In the genomic region with DNA sequence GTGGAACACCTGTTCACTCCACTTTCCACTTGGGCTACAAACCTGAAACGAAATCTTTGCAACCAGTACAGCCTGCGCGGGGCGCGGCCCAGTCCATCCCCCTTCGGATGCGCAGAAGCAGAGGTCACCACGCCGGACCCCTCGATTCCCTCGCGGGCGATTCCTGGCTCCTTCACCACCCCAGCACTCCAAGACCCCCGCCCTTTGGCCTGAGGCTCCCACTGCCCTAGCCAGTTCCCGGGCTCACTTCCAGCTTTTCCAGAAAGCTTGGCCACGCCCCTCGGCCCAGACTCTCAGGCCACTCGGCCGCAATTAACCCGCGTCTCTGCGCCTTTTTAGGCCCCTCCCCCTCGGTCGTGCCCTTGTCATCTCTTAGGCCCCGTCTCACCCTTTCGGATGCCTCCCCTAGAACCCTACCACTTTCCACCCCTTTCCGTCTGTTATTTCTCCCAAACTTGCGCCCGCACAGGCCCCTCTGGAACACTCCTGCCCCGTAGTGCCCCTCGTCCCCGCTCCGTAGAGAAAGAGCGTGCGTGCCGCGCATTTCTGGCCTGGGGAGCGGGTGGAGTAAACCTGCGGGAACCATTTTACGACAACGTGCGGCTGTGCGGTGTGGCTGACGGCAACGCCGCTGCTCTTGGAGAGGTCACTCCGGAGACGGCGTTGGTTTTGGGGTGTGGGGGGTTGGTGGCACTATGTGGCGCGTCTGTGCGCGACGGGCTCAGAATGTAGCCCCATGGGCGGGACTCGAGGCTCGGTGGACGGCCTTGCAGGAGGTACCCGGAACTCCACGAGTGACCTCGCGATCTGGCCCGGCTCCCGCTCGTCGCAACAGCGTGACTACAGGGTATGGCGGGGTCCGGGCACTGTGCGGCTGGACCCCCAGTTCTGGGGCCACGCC, we compare ENCODE assay signal across 8 cellular contexts. TPM values are rescaled to one million over a fixed set of nuclear protein-coding genes. Genes with fewer than 3 reads are reported as not detected.
DNase-seq lines count a peak whose midpoint lies in the region; ATAC-seq and TF ChIP-seq lines count a peak whose summit lies in the region.

A gene (plus strand): TSS at position 631 of the 901 bp plus-strand sequence. CDS start 65 bp downstream, at position 696.

- DNase-seq in AG08396 (ENCODE audit: low spot score) (peak; percentile 88), NCI-H345 (lab: John Stamatoyannopoulos, UW) (peak; percentile 90), activated B cell treated with CpG ODN at 0.5 μM for 24 hours (peak; percentile 78), islet precursor cell (peak; percentile 98)
- DNase-seq in central memory CD4-positive, alpha-beta T cell: peak; percentile 86
- DNase-seq in stimulated activated CD4-positive, alpha-beta T cell treated with anti-CD3 and anti-CD28 coated beads, Interleukin-15, amount 100 ng/mL, for 1 hour (ENCODE audit: low read depth in 1 of 2, low spot score in 1 of 2): peak; percentile 56 to 70

- CTCF ChIA-PET in activated B cell treated with CpG ODN at 0.5 μM for 24 hours (lab: Charles Lee): interaction anchor here (1.3 kb wide), 2 partner anchors 43 to 46 kb away, joined by 3 read pairs; no protein-coding TSS in a partner anchor

- peak; percentile 79 for ATAC-seq in GM18909 (IDR thresholded peaks at IDR 0.05; ENCODE audit: poor library complexity, unreplicated experiment)
- peak; percentile 74 for ATAC-seq in HG03159 (IDR thresholded peaks at IDR 0.05; ENCODE audit: unreplicated experiment)
- ATAC-seq in activated B cell treated with CpG ODN at 0.5 μM for 24 hours (ENCODE audit: low read depth): peak; percentile 77

- H3K27me3 Mint-ChIP-seq in activated B cell treated with CpG ODN at 0.5 μM for 24 hours: no peaks in the 10 kb centered on the region

- H3K4me1 Mint-ChIP-seq in activated B cell treated with CpG ODN at 0.5 μM for 24 hours: peaks cover 37% of the 10 kb centered on the region

- peaks cover 33% of the 10 kb centered on the region for H3K36me3 Mint-ChIP-seq in activated B cell treated with CpG ODN at 0.5 μM for 24 hours (ENCODE audit: low read depth)

- H3K27ac Mint-ChIP-seq in activated B cell treated with CpG ODN at 0.5 μM for 24 hours: peak within 1 kb of the TSS; percentile 100

- H3K9me3 Mint-ChIP-seq in activated B cell treated with CpG ODN at 0.5 μM for 24 hours: no peaks in the 10 kb centered on the region

- no peak for TF ChIP-seq CTCF in activated B cell treated with CpG ODN at 0.5 μM for 24 hours (IDR thresholded peaks at IDR 0.05)

- POLR2A ChIA-PET in activated B cell treated with CpG ODN at 0.5 μM for 24 hours (lab: Charles Lee): interaction anchor here (1.0 to 2.1 kb wide), 9 partner anchors 10 to 422 kb away, joined by 3 to 12 read pairs (median 5); a partner anchor contains a TSS

- H3K4me3 Mint-ChIP-seq in activated B cell treated with CpG ODN at 0.5 μM for 24 hours: peak within 1 kb of the TSS; percentile 100

- intact Hi-C loops in activated B cell treated with CpG ODN at 0.5 μM for 24 hours (cut with micrococcal nuclease): loop anchor here (1.0 to 5.0 kb wide), 10 partner anchors 9 to 423 kb away; a partner anchor contains a TSS

RNA-seq across cellular contexts. Expression of the gene that starts here (rescaled TPM):
- total RNA-seq in activated B cell treated with CpG ODN at 0.5 μM for 24 hours: 27.5 and 31.5 TPM in 2 replicates

Comparison
In these comparisons a context has a peak if more than half of its experiments do, and no peak if none do; other contexts are left out.
1. Peak in every context shown above with its lines: DNase-seq and ATAC-seq.